ENCODE assay signal across 8 cellular contexts in the genomic region with DNA sequence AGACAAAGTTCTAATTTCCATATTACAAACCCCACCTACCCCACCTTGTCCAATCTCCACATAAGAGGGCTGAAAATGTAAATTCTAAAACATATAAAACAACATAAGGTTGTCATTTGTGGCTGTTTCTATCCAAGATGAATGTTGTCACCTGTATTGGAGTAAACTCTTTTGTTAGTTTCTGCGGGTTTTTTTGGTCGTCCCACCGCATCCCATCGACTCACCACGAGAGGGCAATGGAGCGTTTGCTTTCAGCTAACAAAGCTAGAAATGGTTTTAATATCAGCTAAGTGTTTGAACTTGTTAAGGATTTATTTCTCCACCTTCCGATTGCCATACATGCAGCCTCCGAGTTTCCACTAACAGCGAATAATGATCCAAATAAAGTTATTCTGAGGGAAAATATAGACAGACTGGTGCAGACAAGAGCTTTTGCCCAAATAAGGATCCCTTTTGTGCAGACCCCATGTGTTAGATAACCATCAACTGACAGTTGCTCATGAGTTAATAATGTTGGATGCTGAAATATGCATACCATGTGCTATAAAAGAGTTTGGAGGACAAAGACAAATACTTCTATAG.
DNase-seq lines count a peak whose midpoint lies in the region; ATAC-seq and TF ChIP-seq lines count a peak whose summit lies in the region.

No MANE protein-coding gene starts in this region.

- peaks cover 20% of the 10 kb centered on the region for H3K4me1 ChIP-seq in effector memory CD4-positive, alpha-beta T cell (ENCODE audit: control insufficient read depth, insufficient read depth, low read length, poor library complexity, severe bottlenecking)

- H3K27ac Mint-ChIP-seq in activated CD8-positive, alpha-beta T cell treated with anti-CD3 and anti-CD28 coated beads for 36 hours: peak overlapping the region; percentile 82
- H3K27ac Mint-ChIP-seq in mesothelial cell of epicardium: peak overlapping the region; percentile 96

- no peaks in the 10 kb centered on the region for H3K27me3 ChIP-seq in effector memory CD4-positive, alpha-beta T cell (replicated peaks; ENCODE audit: control insufficient read depth, insufficient read depth, low read length, poor library complexity, severe bottlenecking)

- H3K27me3 Mint-ChIP-seq in activated CD8-positive, alpha-beta T cell treated with anti-CD3 and anti-CD28 coated beads for 36 hours: no peaks in the 10 kb centered on the region
- no peaks in the 10 kb centered on the region for H3K27me3 Mint-ChIP-seq in mesothelial cell of epicardium (ENCODE audit: low read depth)

- H3K4me3 ChIP-seq in effector memory CD4-positive, alpha-beta T cell (ENCODE audit: insufficient read depth, low read depth, low read length, poor library complexity, severe bottlenecking): peak overlapping the region; percentile 33

- peak; percentile 81 for TF ChIP-seq CTCF in activated CD8-positive, alpha-beta T cell treated with anti-CD3 and anti-CD28 coated beads for 36 hours (IDR thresholded peaks at IDR 0.05)
- TF ChIP-seq CTCF in mesothelial cell of epicardium (IDR thresholded peaks at IDR 0.05; ENCODE audit: unreplicated experiment): peak; percentile 70

- H3K36me3 ChIP-seq in effector memory CD4-positive, alpha-beta T cell (ENCODE audit: control insufficient read depth, insufficient read depth, low read length): no peaks in the 10 kb centered on the region

- ATAC-seq in HG03159 (IDR thresholded peaks at IDR 0.05; ENCODE audit: unreplicated experiment): peak; percentile 58
- peak; percentile 75 for ATAC-seq in activated CD8-positive, alpha-beta T cell treated with anti-CD3 and anti-CD28 coated beads for 36 hours

- POLR2A ChIA-PET in activated CD8-positive, alpha-beta T cell treated with anti-CD3 and anti-CD28 coated beads for 36 hours (lab: Charles Lee): interaction anchor here (0.7 to 4.1 kb wide), 8 partner anchors 8 to 990 kb away, joined by 3 to 21 read pairs (median 6); no protein-coding TSS in a partner anchor

- no peaks in the 10 kb centered on the region for H3K9me3 ChIP-seq in effector memory CD4-positive, alpha-beta T cell (ENCODE audit: control insufficient read depth, low read length)

- no peaks in the 10 kb centered on the region for H3K9me3 Mint-ChIP-seq in activated CD8-positive, alpha-beta T cell treated with anti-CD3 and anti-CD28 coated beads for 36 hours
- H3K9me3 Mint-ChIP-seq in mesothelial cell of epicardium: no peaks in the 10 kb centered on the region

- peak overlapping the region; percentile 41 for H3K27ac ChIP-seq in effector memory CD4-positive, alpha-beta T cell (ENCODE audit: insufficient read depth, low read length, poor library complexity, severe bottlenecking)

- H3K4me1 Mint-ChIP-seq in activated CD8-positive, alpha-beta T cell treated with anti-CD3 and anti-CD28 coated beads for 36 hours (ENCODE audit: low read depth): peaks cover 62% of the 10 kb centered on the region
- peaks cover 66% of the 10 kb centered on the region for H3K4me1 Mint-ChIP-seq in mesothelial cell of epicardium

- H3K36me3 Mint-ChIP-seq in activated CD8-positive, alpha-beta T cell treated with anti-CD3 and anti-CD28 coated beads for 36 hours (ENCODE audit: low read depth): peaks cover 37% of the 10 kb centered on the region
- no peaks in the 10 kb centered on the region for H3K36me3 Mint-ChIP-seq in mesothelial cell of epicardium

- CTCF ChIA-PET in activated CD8-positive, alpha-beta T cell treated with anti-CD3 and anti-CD28 coated beads for 36 hours (lab: Charles Lee): interaction anchor here (0.7 to 5.8 kb wide), 48 partner anchors 8 to 398 kb away, joined by 3 to 106 read pairs (median 5); partner anchors contain the start of gene ARID5B

- H3K4me3 Mint-ChIP-seq in activated CD8-positive, alpha-beta T cell treated with anti-CD3 and anti-CD28 coated beads for 36 hours: peak overlapping the region; percentile 1
- H3K4me3 Mint-ChIP-seq in mesothelial cell of epicardium: peak overlapping the region; percentile 50

- DNase-seq in activated gamma-delta T cell treated with Interleukin-2 at 50 U/mL for 16 hours (peak; percentile 69), activated gamma-delta T cell (lab: John Stamatoyannopoulos, UW) (no peak), NCI-H526 treated with DMSO at 0.1 percent for 48 hours (lab: John Stamatoyannopoulos, UW) (peak; percentile 17), mesothelial cell of epicardium (ENCODE audit: low spot score in 2 of 2, unreplicated experiment in 2 of 2) (peak; percentile 29 to 66)
- peak; percentile 87 for DNase-seq in activated CD8-positive, alpha-beta T cell treated with anti-CD3 and anti-CD28 coated beads for 36 hours
- peak; percentile 47 to 64 (median 57) for DNase-seq in effector memory CD4-positive, alpha-beta T cell
- peak; percentile 30 to 56 for DNase-seq in stimulated activated CD8-positive, alpha-beta memory T cell treated with anti-CD3 and anti-CD28 coated beads, Interleukin-2, amount 100 ng/mL, for 48 hours (ENCODE audit: low read depth in 2 of 2)

- intact Hi-C loops in activated CD8-positive, alpha-beta T cell treated with anti-CD3 and anti-CD28 coated beads for 36 hours (cut with micrococcal nuclease): loop anchor here (2.0 kb wide), 1 partner anchor 206 kb away; no protein-coding TSS in a partner anchor
